In genomic region chr3:114393367-114394072, GRCh38 we compare ENCODE assay signal across 22 cellular contexts.
A peak's percentile ranks its signal among the peaks of the same experiment; 100 is the strongest.
DNase-seq lines count a peak whose midpoint lies in the region; ATAC-seq, FAIRE-seq and TF ChIP-seq lines count a peak whose summit lies in the region.
"Had no signal": no experiment of that assay in that cellular context is flagged by ENCODE, and none has a peak within 500 bp of the region (broad histone marks: within the 10 kb centered on the region; RNA-seq: fewer than 3 reads in every experiment).

No MANE protein-coding gene starts in this region.

- TF ChIP-seq POLR2A in stomach (IDR thresholded peaks at IDR 0.05): no peak

- intact Hi-C loops in stomach (cut with DNase I; ENCODE audit: low total_unique reads): no loop called here

- peak overlapping the region in 1 of 2 donors; percentile 39 for H3K4me3 Mint-ChIP-seq in stimulated activated naive CD8-positive, alpha-beta T cell treated with anti-CD3 and anti-CD28 coated beads, Interleukin-15, amount 100 ng/mL, for 72 hours
- H3K4me3 Mint-ChIP-seq: nephron progenitor cell had no signal

- peak; percentile 56 for FAIRE-seq in islet of Langerhans (lab: Jason Lieb, UNC)

- no peak for TF ChIP-seq EP300 in stomach (IDR thresholded peaks at IDR 0.05)

- H3K4me1 ChIP-seq in adipocyte (ENCODE audit: control insufficient read depth, insufficient read depth, low read length): peaks cover 18% of the 10 kb centered on the region
- peaks cover 0 to 11% (median 5%) of the 10 kb centered on the region in 4 donors for H3K4me1 ChIP-seq in stomach
- H3K4me1 ChIP-seq: upper lobe of right lung had no signal

- WGBS in stomach, 5 donors: 85 to 90% (median 87%) methylated on average over 7 of the region's 7 CpGs

- H3K36me3 ChIP-seq in adipocyte (ENCODE audit: control insufficient read depth, insufficient read depth, low read length, severe bottlenecking) (peaks cover 3% of the 10 kb centered on the region), stomach (peaks cover 0 to 7% (median 4%) of the 10 kb centered on the region in 4 donors)
- H3K36me3 ChIP-seq: cardiac muscle cell had no signal

- H3K9me3 ChIP-seq in adipocyte (ENCODE audit: control insufficient read depth, low read length): no peaks in the 10 kb centered on the region
- no peaks in the 10 kb centered on the region for H3K9me3 ChIP-seq in stomach
- H3K9me3 ChIP-seq: upper lobe of right lung had no signal

- ATAC-seq in stimulated activated naive CD8-positive, alpha-beta T cell treated with anti-CD3 and anti-CD28 coated beads, Interleukin-15, amount 100 ng/mL, for 72 hours: peak; percentile 82
- no peak for ATAC-seq in stimulated activated naive CD8-positive, alpha-beta T cell treated with anti-CD3 and anti-CD28 coated beads, Interleukin-15, Interleukin-2, amounts not matched to agents 100 U/mL and 50 U/mL, for 24 hours
- ATAC-seq: left colon, upper lobe of right lung had no signal

- H3K27me3 ChIP-seq in adipocyte (replicated peaks; ENCODE audit: control insufficient read depth, insufficient read depth, low read length) (no peaks in the 10 kb centered on the region), stomach (no peaks in the 10 kb centered on the region)
- H3K27me3 ChIP-seq: cardiac muscle cell, upper lobe of right lung had no signal

- DNase-seq in stimulated activated naive CD8-positive, alpha-beta T cell treated with anti-CD3 and anti-CD28 coated beads, Interleukin-15, amount 100 ng/mL, for 72 hours: no peak
- DNase-seq in stimulated activated naive CD8-positive, alpha-beta T cell treated with anti-CD3 and anti-CD28 coated beads, Interleukin-15, Interleukin-2, amounts not matched to agents 100 U/mL and 50 U/mL, for 24 hours: no peak
- DNase-seq in adipocyte (ENCODE audit: low read depth): no peak
- no peak for DNase-seq in NCI-H187 treated with DMSO at 0.1 percent for 48 hours (lab: John Stamatoyannopoulos, UW)
- DNase-seq in inferior parietal cortex (ENCODE audit: extremely low spot score): no peak
- DNase-seq in stomach: no peak
- DNase-seq: activated gamma-delta T cell; amygdala; EL; erythroblast; HCEC 1CT; Kasumi-1; left colon; NCI-H1048; NCI-H2029; NCI-H524; nephron progenitor cell; stimulated activated CD4-positive, alpha-beta T cell treated with anti-CD3 and anti-CD28 coated beads, Interleukin-2, amount 100 ng/mL, for 48 hours; upper lobe of right lung had no signal

- no peak overlapping the region for H3K9ac ChIP-seq in adipocyte (ENCODE audit: low read length)

- H3K4me3 ChIP-seq in adipocyte (ENCODE audit: low read length): peak overlapping the region; percentile 52
- no peak overlapping the region for H3K4me3 ChIP-seq in stomach
- H3K4me3 ChIP-seq: cardiac muscle cell, skin epidermis, upper lobe of right lung had no signal

- H3K4me1 Mint-ChIP-seq in stimulated activated naive CD8-positive, alpha-beta T cell treated with anti-CD3 and anti-CD28 coated beads, Interleukin-15, amount 100 ng/mL, for 72 hours: peaks cover 48% of the 10 kb centered on the region
- H3K4me1 Mint-ChIP-seq: nephron progenitor cell had no signal

- H3K27ac Mint-ChIP-seq in stimulated activated naive CD8-positive, alpha-beta T cell treated with anti-CD3 and anti-CD28 coated beads, Interleukin-15, amount 100 ng/mL, for 72 hours: peak overlapping the region in 1 of 2 donors; percentile 77
- H3K27ac Mint-ChIP-seq: nephron progenitor cell had no signal

- TF ChIP-seq CTCF in stomach (IDR thresholded peaks at IDR 0.05): no peak

- no peaks in the 10 kb centered on the region for H3K9me3 Mint-ChIP-seq in stimulated activated naive CD8-positive, alpha-beta T cell treated with anti-CD3 and anti-CD28 coated beads, Interleukin-15, amount 100 ng/mL, for 72 hours
- H3K9me3 Mint-ChIP-seq: nephron progenitor cell had no signal

- no peaks in the 10 kb centered on the region for H3K27me3 Mint-ChIP-seq in stimulated activated naive CD8-positive, alpha-beta T cell treated with anti-CD3 and anti-CD28 coated beads, Interleukin-15, amount 100 ng/mL, for 72 hours

- no peak overlapping the region for H3K27ac ChIP-seq in stomach
- H3K27ac ChIP-seq: cardiac muscle cell, upper lobe of right lung had no signal
